Comparison of ENCODE assay signal across 30 cellular contexts in the genomic region with DNA sequence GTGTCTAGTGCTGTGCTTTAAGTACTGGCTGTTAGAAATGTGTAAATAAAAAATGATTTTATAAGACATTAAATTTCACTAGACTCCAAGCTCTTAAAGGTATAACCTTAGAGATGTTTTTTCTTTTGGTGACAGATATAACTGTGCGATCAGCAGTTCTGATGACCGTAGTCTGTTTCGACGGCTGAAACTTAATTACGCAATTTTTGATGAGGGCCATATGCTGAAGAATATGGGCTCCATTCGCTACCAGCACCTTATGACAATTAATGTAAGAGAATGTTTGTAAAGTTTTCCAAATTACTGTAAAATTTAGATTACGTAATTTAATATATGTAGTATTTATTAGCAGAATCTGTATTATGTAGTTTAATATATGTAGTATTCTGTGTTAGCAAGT.
"Had no signal": no experiment of that assay in that cellular context is flagged by ENCODE, and none has a peak within 500 bp of the region (broad histone marks: within the 10 kb centered on the region; RNA-seq: fewer than 3 reads in every experiment).

No MANE protein-coding gene starts in this region.

- H2AFZ ChIP-seq: neural progenitor cell, parathyroid adenoma had no signal

- H3K36me3 ChIP-seq: ovary had no signal

- H3K4me1 ChIP-seq: neural progenitor cell, parathyroid adenoma, psoas muscle, spleen, suprapubic skin, testis, tibial nerve, upper lobe of left lung, vagina had no signal

- ATAC-seq: naive thymus-derived CD4-positive, alpha-beta T cell; natural killer cell; psoas muscle; right cardiac atrium; sciatic nerve; stimulated activated memory B cell treated with anti-CD40 and anti-IgM and Interleukin-4, amounts not matched to agents 10 μg/mL and 1 μg/mL and 100 μg/mL, for 72 hours; stimulated activated naive CD8-positive, alpha-beta T cell treated with anti-CD3 and anti-CD28 coated beads, Interleukin-15, amount 100 ng/mL, for 72 hours; stimulated activated naive CD8-positive, alpha-beta T cell treated with anti-CD3 and anti-CD28 coated beads, Interleukin-15, Interleukin-2, amounts not matched to agents 100 U/mL and 50 U/mL, for 24 hours had no signal

- H3K9ac ChIP-seq: neural progenitor cell, parathyroid adenoma had no signal

- H3K79me2 ChIP-seq: parathyroid adenoma had no signal

- H3K27ac ChIP-seq: neural progenitor cell, ovary, parathyroid adenoma, psoas muscle, skin epidermis, spleen, suprapubic skin, testis, tibial nerve, upper lobe of left lung, vagina had no signal

- H3K9me3 ChIP-seq: ovary, psoas muscle, spleen, suprapubic skin, testis, tibial nerve, upper lobe of left lung, vagina had no signal

- H3K4me3 ChIP-seq: neural progenitor cell, ovary, psoas muscle, skin epidermis, smooth muscle cell, spleen, suprapubic skin, testis, tibial nerve, upper lobe of left lung, vagina had no signal

- H3K4me2 ChIP-seq: neural progenitor cell, smooth muscle cell had no signal

- FAIRE-seq: urothelium cell line had no signal

- H3K27me3 ChIP-seq: neural progenitor cell, ovary, spleen, suprapubic skin, testis, tibial nerve, upper lobe of left lung, vagina had no signal

- DNase-seq: naive thymus-derived CD4-positive, alpha-beta T cell; natural killer cell; occipital lobe; ovary; posterior cingulate gyrus; psoas muscle; right cardiac atrium; spleen; stimulated activated CD4-positive, alpha-beta T cell treated with anti-CD3 and anti-CD28 coated beads, Interleukin-12 subunit alpha, Interleukin-12 subunit beta, amount 100 ng/mL, for 4 hours; stimulated activated CD4-positive, alpha-beta T cell treated with anti-CD3 and anti-CD28 coated beads, Interleukin-1b, Interleukin-23, amount 100 ng/mL, for 48 hours; stimulated activated CD4-positive, alpha-beta T cell treated with anti-CD3 and anti-CD28 coated beads, Interleukin-4, amount 100 ng/mL, for 1 hour; stimulated activated CD4-positive, alpha-beta T cell treated with anti-CD3 and anti-CD28 coated beads, Interleukin-4, amount 100 ng/mL, for 4 hours; stimulated activated CD8-positive, alpha-beta memory T cell treated with anti-CD3 and anti-CD28 coated beads, Interleukin-4, amount 100 ng/mL, for 48 hours; stimulated activated naive CD4-positive, alpha-beta T cell; stimulated activated naive CD8-positive, alpha-beta T cell treated with anti-CD3 and anti-CD28 coated beads, Interleukin-15, amount 100 ng/mL, for 72 hours; stimulated activated naive CD8-positive, alpha-beta T cell treated with anti-CD3 and anti-CD28 coated beads, Interleukin-15, Interleukin-2, amounts not matched to agents 100 U/mL and 50 U/mL, for 24 hours; substantia nigra; testis; trophoblast cell; upper lobe of left lung had no signal
